In genomic region chr19:47143322-47144073, GRCh38 we compare ENCODE assay signal across 2 cellular contexts.
TF ChIP-seq lines count a peak whose summit lies in the region.

No MANE protein-coding gene starts in this region.

TF ChIP-seq in A549, 52 proteins besides CTCF, POLR2A, EP300 and RAD21:
- TF ChIP-seq PHF8 (IDR thresholded peaks at IDR 0.05; ENCODE audit: borderline replicate concordance, low read depth) (no peak), JUN (IDR thresholded peaks at IDR 0.05) (no peak), CHD4 (IDR thresholded peaks at IDR 0.05; ENCODE audit: borderline replicate concordance) (no peak), CBX2 (IDR thresholded peaks at IDR 0.05; ENCODE audit: borderline replicate concordance, low read depth) (no peak), GATA3 (IDR thresholded peaks at IDR 0.05; ENCODE audit: borderline replicate concordance) (no peak), JUNB (IDR thresholded peaks at IDR 0.05) (no peak), ZC3H11A (IDR thresholded peaks at IDR 0.05) (no peak), EHMT2 (IDR thresholded peaks at IDR 0.05; ENCODE audit: low read depth) (no peak), RNF2 (IDR thresholded peaks at IDR 0.05; ENCODE audit: borderline replicate concordance, low read depth) (no peak), HOXB13 (CRISPR knock-in tag; IDR thresholded peaks at IDR 0.05; ENCODE audit: low read depth) (no peak), NR3C1 (IDR thresholded peaks at IDR 0.05) (no peak), SMC3 (IDR thresholded peaks at IDR 0.05) (no peak), ZFP36 (IDR thresholded peaks at IDR 0.05; ENCODE audit: borderline replicate concordance, partially characterized antibody) (no peak), NFE2L2 (conservative IDR thresholded peaks at IDR 0.05; ENCODE audit: low read length) (no peak)
- TF ChIP-seq, protein P1, sequence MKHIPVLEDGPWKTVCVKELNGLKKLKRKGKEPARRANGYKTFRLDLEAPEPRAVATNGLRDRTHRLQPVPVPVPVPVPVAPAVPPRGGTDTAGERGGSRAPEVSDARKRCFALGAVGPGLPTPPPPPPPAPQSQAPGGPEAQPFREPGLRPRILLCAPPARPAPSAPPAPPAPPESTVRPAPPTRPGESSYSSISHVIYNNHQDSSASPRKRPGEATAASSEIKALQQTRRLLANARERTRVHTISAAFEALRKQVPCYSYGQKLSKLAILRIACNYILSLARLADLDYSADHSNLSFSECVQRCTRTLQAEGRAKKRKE (CRISPR knock-in tag; IDR thresholded peaks at IDR 0.05; ENCODE audit: low read depth) = no peak

TF ChIP-seq in H1, 55 proteins besides CTCF, POLR2A, EP300 and RAD21:
- no peak for TF ChIP-seq CHD1 (IDR thresholded peaks at IDR 0.05; ENCODE audit: low read depth, low read length)
- TF ChIP-seq BACH1 (IDR thresholded peaks at IDR 0.05; ENCODE audit: low read length) = no peak
- no peak for TF ChIP-seq TAF7 (optimal IDR thresholded peaks at IDR 0.05; ENCODE audit: borderline replicate concordance, low read depth, low read length)
- no peak for TF ChIP-seq HDAC6 (IDR thresholded peaks at IDR 0.05; ENCODE audit: low read depth, low read length)
